26 cellular contexts compared by ENCODE assay signal in genomic region chr14:101132051-101132541, GRCh38.
DNase-seq lines count a peak whose midpoint lies in the region; ATAC-seq, FAIRE-seq and TF ChIP-seq lines count a peak whose summit lies in the region.
"Had no signal": no experiment of that assay in that cellular context is flagged by ENCODE, and none has a peak within 500 bp of the region (broad histone marks: within the 10 kb centered on the region; RNA-seq: fewer than 3 reads in every experiment).

No MANE protein-coding gene starts in this region.

- CTCF ChIA-PET in SK-N-SH (lab: Yijun Ruan, JAX): interaction anchor here (0.7 to 2.1 kb wide), 8 partner anchors 38 to 497 kb away, joined by 3 to 11 read pairs (median 4); no protein-coding TSS in a partner anchor

- in situ Hi-C loops in KBM-7 (cut with MboI; ENCODE audit: low pct_unique_long_range_greater_than_20kb, low sequenced_read_pairs): no loop called here

- peaks cover 0 to 78% of the 10 kb centered on the region in 2 experiments; a peak in 2 of 4 replicates for H3K4me1 ChIP-seq in SK-N-SH (ENCODE audit: control insufficient read depth in 1 of 2, insufficient read depth in 2 of 2, low read depth in 1 of 2, low read length in 1 of 2)
- peaks cover 81% of the 10 kb centered on the region for H3K4me1 ChIP-seq in BLaER1
- H3K4me1 ChIP-seq in neuronal stem cell (ENCODE audit: control insufficient read depth in 2 of 2, insufficient read depth in 1 of 2, low read depth in 1 of 2, low read length in 2 of 2): peaks cover 0 to 4% of the 10 kb centered on the region in 2 donors
- H3K4me1 ChIP-seq: neural progenitor cell had no signal

- peak overlapping the region; percentile 53 for H2BK15ac ChIP-seq in neuronal stem cell (ENCODE audit: low read length)

- POLR2A ChIA-PET in SK-N-SH (lab: Yijun Ruan, JAX): interaction anchor here (0.6 to 3.0 kb wide), 15 partner anchors 12 to 689 kb away, joined by 3 to 26 read pairs (median 4); partner anchors contain the start of gene RTL1

- no peak overlapping the region for H2BK12ac ChIP-seq in neuronal stem cell (ENCODE audit: low read length)

- WGBS in SK-N-SH (ENCODE audit: low lambda C conversion rate): 56% methylated on average over 4 of the region's 10 CpGs
- WGBS in neuronal stem cell (ENCODE audit: extremely low coverage in 2 of 2, insufficient read length in 2 of 2, insufficient replicate concordance in 1 of 2), 2 donors: no CpG with 5 or more reads among the region's 10 CpGs

- H3K23ac ChIP-seq in neuronal stem cell (ENCODE audit: low read depth, low read length, poor library complexity): peak overlapping the region; percentile 56

- no peak overlapping the region for H3K9ac ChIP-seq in SK-N-SH
- H3K9ac ChIP-seq in BLaER1: no peak overlapping the region
- H3K9ac ChIP-seq in neuronal stem cell (ENCODE audit: low read depth, low read length, poor library complexity): no peak overlapping the region
- H3K9ac ChIP-seq: GM23248, neural progenitor cell had no signal

- H3K4me2 ChIP-seq in SK-N-SH (no peak overlapping the region), BLaER1 (peak overlapping the region; percentile 59), neuronal stem cell (ENCODE audit: insufficient read depth, low read length, poor library complexity, severe bottlenecking) (no peak overlapping the region)
- H3K4me2 ChIP-seq: hepatocyte, neural progenitor cell had no signal

- no peaks in the 10 kb centered on the region for H3F3A ChIP-seq in SK-N-SH (replicated peaks; ENCODE audit: insufficient read depth)

- H4K8ac ChIP-seq in neuronal stem cell (ENCODE audit: low read depth, low read length): no peak overlapping the region

- no peak for TF ChIP-seq EP300 in SK-N-SH (IDR thresholded peaks at IDR 0.05; ENCODE audit: borderline replicate concordance in 1 of 2, low read depth in 1 of 2, low read length in 1 of 2)

- peak overlapping the region; percentile 37 for H3K4ac ChIP-seq in neuronal stem cell (ENCODE audit: low read length)

- no peak overlapping the region for H2BK5ac ChIP-seq in neuronal stem cell (ENCODE audit: low read length)

- no peak for TF ChIP-seq RAD21 in SK-N-SH (IDR thresholded peaks at IDR 0.05; ENCODE audit: low read length)

- DNase-seq in SK-N-SH (peak; percentile 50), bronchial epithelial cell (ENCODE audit: low read depth) (no peak), neuronal stem cell (ENCODE audit: low spot score) (no peak), KBM-7 (no peak), cerebellar cortex (ENCODE audit: low spot score) (no peak)
- DNase-seq: activated CD4-positive, alpha-beta T cell treated with anti-CD3 and anti-CD28 coated beads for 48 hours; amniotic stem cell; GM23248; MV-4-11; NCI-H1436; NCI-H2107; SHP77 treated with DMSO at 0.1 percent for 48 hours; stimulated activated CD4-positive, alpha-beta T cell treated with anti-CD3 and anti-CD28 coated beads, Interleukin-15, amount 100 ng/mL, for 24 hours; stimulated activated CD4-positive, alpha-beta T cell treated with anti-CD3 and anti-CD28 coated beads, Interleukin-4, amount 100 ng/mL, for 4 hours; SW 1271; T1000 had no signal

- TF ChIP-seq CTCF in SK-N-SH (IDR thresholded peaks at IDR 0.05): no peak
- no peak for TF ChIP-seq CTCF in bronchial epithelial cell (IDR thresholded peaks at IDR 0.05; ENCODE audit: insufficient read depth, low read length, severe bottlenecking)

- H3K18ac ChIP-seq in neuronal stem cell (ENCODE audit: low read length): peak overlapping the region; percentile 46

- no peak overlapping the region for H3K14ac ChIP-seq in neuronal stem cell (ENCODE audit: low read length)

- H4K20me1 ChIP-seq in SK-N-SH (ENCODE audit: insufficient read depth) (no peaks in the 10 kb centered on the region), BLaER1 (no peaks in the 10 kb centered on the region)

- H3K79me1 ChIP-seq in neuronal stem cell (ENCODE audit: low read depth, low read length): no peaks in the 10 kb centered on the region

- peak overlapping the region; percentile 33 for H2BK120ac ChIP-seq in neuronal stem cell (ENCODE audit: low read depth, low read length)

- peak overlapping the region in 1 of 2 experiments; percentile 98; a peak in 2 of 4 replicates for H3K27ac ChIP-seq in SK-N-SH (ENCODE audit: low read depth in 2 of 2, low read length in 1 of 2)
- H3K27ac ChIP-seq in BLaER1: peak overlapping the region; percentile 8
- H3K27ac ChIP-seq in neuronal stem cell (replicated peaks; ENCODE audit: low read length): no peak overlapping the region
- H3K27ac ChIP-seq: 22Rv1, C4-2B, GM23248, hepatocyte, neural progenitor cell, VCaP had no signal

- H3K4me3 ChIP-seq in SK-N-SH (ENCODE audit: low read depth in 2 of 2, low read length in 1 of 2): no peak overlapping the region
- no peak overlapping the region for H3K4me3 ChIP-seq in BLaER1
- H3K4me3 ChIP-seq in bronchial epithelial cell (ENCODE audit: low read depth, low read length): no peak overlapping the region
- no peak overlapping the region for H3K4me3 ChIP-seq in neuronal stem cell (ENCODE audit: low read length in 2 of 2)
- H3K4me3 ChIP-seq: GM23248, hepatocyte, neural progenitor cell had no signal

- FAIRE-seq in bronchial epithelial cell (lab: Jason Lieb, UNC): peak; percentile 75

- H2AFZ ChIP-seq in SK-N-SH (ENCODE audit: low read depth): no peak overlapping the region
- H2AFZ ChIP-seq in neuronal stem cell (ENCODE audit: low read length): no peak overlapping the region
- H2AFZ ChIP-seq: GM23248, hepatocyte, neural progenitor cell had no signal

- peak overlapping the region; percentile 30 for H2AK5ac ChIP-seq in neuronal stem cell (ENCODE audit: low read depth, low read length)

- no peaks in the 10 kb centered on the region for H3K79me2 ChIP-seq in SK-N-SH (ENCODE audit: insufficient read depth)
- H3K79me2 ChIP-seq: hepatocyte had no signal

- no peaks in the 10 kb centered on the region for H3K27me3 ChIP-seq in SK-N-SH (ENCODE audit: insufficient read depth)
- H3K27me3 ChIP-seq in BLaER1: no peaks in the 10 kb centered on the region
- H3K27me3 ChIP-seq in bronchial epithelial cell (ENCODE audit: control insufficient read depth, insufficient read depth, low read length): no peaks in the 10 kb centered on the region
- H3K27me3 ChIP-seq in neuronal stem cell (ENCODE audit: control insufficient read depth in 3 of 3, insufficient read depth in 3 of 3, low read depth in 1 of 3, low read length in 3 of 3): no peaks in the 10 kb centered on the region
- H3K27me3 ChIP-seq: hepatocyte had no signal

- H4K91ac ChIP-seq in neuronal stem cell (ENCODE audit: low read depth, low read length, poor library complexity): no peak overlapping the region

- no peaks in the 10 kb centered on the region for H3K9me3 ChIP-seq in SK-N-SH
- no peaks in the 10 kb centered on the region for H3K9me3 ChIP-seq in BLaER1
- peaks cover 0 to under 1% of the 10 kb centered on the region in 2 donors for H3K9me3 ChIP-seq in neuronal stem cell (replicated peaks in 1 of 2; ENCODE audit: control insufficient read depth in 2 of 2, insufficient read depth in 1 of 2, low read depth in 1 of 2, low read length in 2 of 2)

- no peaks in the 10 kb centered on the region for H3K36me3 ChIP-seq in SK-N-SH (replicated peaks in 1 of 2; ENCODE audit: control insufficient read depth in 1 of 2, insufficient read depth in 2 of 2, low read length in 1 of 2)
- H3K36me3 ChIP-seq in BLaER1: no peaks in the 10 kb centered on the region
- no peaks in the 10 kb centered on the region for H3K36me3 ChIP-seq in bronchial epithelial cell (ENCODE audit: control insufficient read depth, insufficient read depth, low read length)
- H3K36me3 ChIP-seq in neuronal stem cell (replicated peaks in 1 of 2; ENCODE audit: control insufficient read depth in 2 of 2, insufficient read depth in 2 of 2, low read length in 2 of 2): no peaks in the 10 kb centered on the region
- H3K36me3 ChIP-seq: neural progenitor cell had no signal

- ATAC-seq in SK-N-SH treated with all-trans-retinoic acid at 6 μM for 48 hours (no peak), HG03097 (IDR thresholded peaks at IDR 0.05; ENCODE audit: low FRiP score, unreplicated experiment) (no peak)
- ATAC-seq: Panc1; stimulated activated effector memory CD8-positive, alpha-beta T cell treated with anti-CD3 and anti-CD28 coated beads, Interleukin-12 subunit alpha, Interleukin-12 subunit beta, amount 100 ng/mL, for 72 hours had no signal

- no peaks in the 10 kb centered on the region for H3K9me2 ChIP-seq in SK-N-SH

TF ChIP-seq in SK-N-SH, 30 proteins besides CTCF, POLR2A, EP300 and RAD21 (continues in another document):
- no peak for TF ChIP-seq TEAD4 (IDR thresholded peaks at IDR 0.05; ENCODE audit: borderline replicate concordance, insufficient read depth)
- TF ChIP-seq YY1 (IDR thresholded peaks at IDR 0.05; ENCODE audit: low read depth): no peak
- no peak for TF ChIP-seq FOSL2 (IDR thresholded peaks at IDR 0.05; ENCODE audit: borderline replicate concordance, low read depth)
- TF ChIP-seq MXI1 (IDR thresholded peaks at IDR 0.05; ENCODE audit: low read depth, low read length): no peak
- TF ChIP-seq CHD2 (IDR thresholded peaks at IDR 0.05; ENCODE audit: low read length, partially characterized antibody): no peak
- TF ChIP-seq NFIC (IDR thresholded peaks at IDR 0.05; ENCODE audit: borderline replicate concordance): no peak
- TF ChIP-seq GABPA (IDR thresholded peaks at IDR 0.05; ENCODE audit: low read depth): no peak

TF ChIP-seq in SK-N-SH treated with all-trans-retinoic acid at 6 μM for 48 hours, 23 proteins besides CTCF, POLR2A, EP300 and RAD21:
- TF ChIP-seq BACH2 (CRISPR knock-in tag; IDR thresholded peaks at IDR 0.05; ENCODE audit: borderline replicate concordance) (no peak), TOX (CRISPR knock-in tag; IDR thresholded peaks at IDR 0.05; ENCODE audit: borderline replicate concordance) (no peak), SNAI2 (CRISPR knock-in tag; IDR thresholded peaks at IDR 0.05) (no peak), ARNTL (CRISPR knock-in tag; IDR thresholded peaks at IDR 0.05; ENCODE audit: borderline replicate concordance, low read depth) (no peak), ZFP3 (CRISPR knock-in tag; IDR thresholded peaks at IDR 0.05) (no peak)
- TF ChIP-seq, protein P1, sequence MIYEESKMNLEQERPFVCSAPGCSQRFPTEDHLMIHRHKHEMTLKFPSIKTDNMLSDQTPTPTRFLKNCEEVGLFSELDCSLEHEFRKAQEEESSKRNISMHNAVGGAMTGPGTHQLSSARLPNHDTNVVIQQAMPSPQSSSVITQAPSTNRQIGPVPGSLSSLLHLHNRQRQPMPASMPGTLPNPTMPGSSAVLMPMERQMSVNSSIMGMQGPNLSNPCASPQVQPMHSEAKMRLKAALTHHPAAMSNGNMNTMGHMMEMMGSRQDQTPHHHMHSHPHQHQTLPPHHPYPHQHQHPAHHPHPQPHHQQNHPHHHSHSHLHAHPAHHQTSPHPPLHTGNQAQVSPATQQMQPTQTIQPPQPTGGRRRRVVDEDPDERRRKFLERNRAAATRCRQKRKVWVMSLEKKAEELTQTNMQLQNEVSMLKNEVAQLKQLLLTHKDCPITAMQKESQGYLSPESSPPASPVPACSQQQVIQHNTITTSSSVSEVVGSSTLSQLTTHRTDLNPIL (CRISPR knock-in tag; IDR thresholded peaks at IDR 0.05; ENCODE audit: low read depth): no peak
